ENCODE assay signal across 8 cellular contexts in the genomic region with DNA sequence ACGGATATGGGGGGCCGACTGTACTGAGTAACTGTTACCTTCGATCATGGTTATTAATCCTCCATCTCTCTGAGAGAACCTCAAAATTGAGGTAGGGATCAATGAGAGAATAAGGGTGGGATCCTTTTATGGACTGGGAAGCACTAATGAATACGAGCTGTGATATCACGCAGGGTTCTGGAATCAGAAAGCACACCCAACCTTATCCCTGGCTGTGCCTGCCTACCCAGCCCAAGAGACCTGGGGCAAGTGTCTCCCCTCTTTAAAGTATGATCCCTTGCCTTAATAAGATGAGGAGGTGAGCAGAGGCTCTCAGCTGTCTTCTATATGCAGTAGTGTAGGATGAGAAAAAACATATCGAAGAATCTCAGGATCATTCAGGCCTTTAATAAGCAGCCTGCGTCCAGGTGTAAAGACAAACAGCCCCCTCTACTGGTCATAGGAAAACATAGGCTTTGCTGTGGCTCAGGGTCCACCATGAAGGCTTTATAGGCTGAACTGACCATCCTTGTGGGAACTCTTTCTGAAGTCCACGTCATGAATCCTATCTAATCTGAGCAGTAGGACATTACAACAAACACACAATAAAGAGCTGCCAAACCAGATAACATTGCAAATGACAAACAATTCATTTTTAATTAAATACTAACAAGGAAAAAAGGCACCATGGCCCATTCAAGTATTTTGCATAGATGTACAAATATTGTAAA. TPM values are rescaled to one million over a fixed set of nuclear protein-coding genes. Genes with fewer than 3 reads are reported as not detected.
DNase-seq lines count a peak whose midpoint lies in the region; ATAC-seq and TF ChIP-seq lines count a peak whose summit lies in the region.

No MANE protein-coding gene starts in this region.

- H3K27me3 ChIP-seq in muscle layer of duodenum (ENCODE audit: low read depth, low read length) = no peaks in the 10 kb centered on the region

- peaks cover 0 to 37% (median 9%) of the 10 kb centered on the region in 3 donors for H3K4me1 Mint-ChIP-seq in T-cell

- peak overlapping the region; percentile 39 for H3K27ac ChIP-seq in muscle layer of duodenum (ENCODE audit: low read length)

- ATAC-seq in GM21447 (IDR thresholded peaks at IDR 0.05; ENCODE audit: unreplicated experiment) (peak; percentile 59), T-cell (replicated peaks in 1 of 4) (peak in 3 of 4 experiments; percentile 32 to 42 (median 38)), HG03196 (IDR thresholded peaks at IDR 0.05; ENCODE audit: unreplicated experiment) (no peak)

- DNase-seq in D341Med (ENCODE audit: low spot score) (peak; percentile 76), NCI-H1092 (lab: John Stamatoyannopoulos, UW) (peak; percentile 64), T-cell (peak in 2 of 34 experiments; percentile 4 to 10), epithelial cell of proximal tubule (ENCODE audit: low read depth) (no peak), OCI-M2 (lab: John Stamatoyannopoulos, UW; ENCODE audit: unreplicated experiment) (no peak)

- peak; percentile 91 for TF ChIP-seq CTCF in epithelial cell of proximal tubule (conservative IDR thresholded peaks at IDR 0.05; ENCODE audit: low read depth, low read length)

- peaks cover 33% of the 10 kb centered on the region for H3K36me3 Mint-ChIP-seq in T-cell

- H3K27ac Mint-ChIP-seq in T-cell = no peak overlapping the region

- no peaks in the 10 kb centered on the region for H3K9me3 Mint-ChIP-seq in T-cell

- no peak overlapping the region for H3K4me3 ChIP-seq in epithelial cell of proximal tubule (ENCODE audit: low read depth, low read length)
- no peak overlapping the region for H3K4me3 ChIP-seq in muscle layer of duodenum (ENCODE audit: low read depth in 1 of 2, low read length in 2 of 2)

- POLR2A ChIA-PET in T-cell (lab: Charles Lee) = interaction anchor here (0.5 to 0.6 kb wide), 2 partner anchors 380 to 617 kb away, joined by 3 to 7 read pairs; no protein-coding TSS in a partner anchor

- H3K27me3 Mint-ChIP-seq in T-cell = no peaks in the 10 kb centered on the region

- H3K9me3 ChIP-seq in muscle layer of duodenum (ENCODE audit: control insufficient read depth in 1 of 2, low read length in 2 of 2) = no peaks in the 10 kb centered on the region

- peaks cover 11 to 45% of the 10 kb centered on the region in 2 donors for H3K36me3 ChIP-seq in muscle layer of duodenum (ENCODE audit: control insufficient read depth in 1 of 2, insufficient read depth in 2 of 2, low read length in 2 of 2)

- CTCF ChIA-PET in T-cell (lab: Charles Lee) = no interaction called here

- peaks cover 0 to 22% of the 10 kb centered on the region in 2 donors for H3K4me1 ChIP-seq in muscle layer of duodenum (ENCODE audit: control insufficient read depth in 1 of 2, insufficient read depth in 2 of 2, low read length in 2 of 2)

- no peak overlapping the region for H3K4me3 Mint-ChIP-seq in T-cell

RNA-seq across cellular contexts. Expression of gene NIPAL4, which starts 16.8 kb away (rescaled TPM):
- total RNA-seq in T-cell = under 1 TPM in 4 of 5 donors, not detected in 1; 0.06 to 0.49 (median 0.08) TPM
- 2.4 and 5.6 TPM in 2 replicates for total RNA-seq in epithelial cell of proximal tubule

Comparison
In these comparisons a context has a peak if more than half of its experiments do, and no peak if none do; other contexts are left out.
1. DNase-seq: peak in D341Med (single experiment) and NCI-H1092 (single experiment); none in epithelial cell of proximal tubule (single experiment) and OCI-M2 (single experiment).